In genomic region chr20:53623454-53624206, GRCh38 we compare ENCODE assay signal across 8 cellular contexts. TPM values are rescaled to one million over a fixed set of nuclear protein-coding genes. Genes with fewer than 3 reads are reported as not detected.
DNase-seq lines count a peak whose midpoint lies in the region; ATAC-seq and TF ChIP-seq lines count a peak whose summit lies in the region.

No MANE protein-coding gene starts in this region.

- intact Hi-C loops in body of pancreas (cut with DNase I): no loop called here

- H3K36me3 ChIP-seq in HUES6 (ENCODE audit: control insufficient read depth, insufficient read depth, low read length) (no peaks in the 10 kb centered on the region), body of pancreas (replicated peaks in 1 of 2; ENCODE audit: insufficient read depth in 1 of 2, low read depth in 2 of 2) (no peaks in the 10 kb centered on the region), iPS-15b (ENCODE audit: control insufficient read depth, insufficient read depth, low read length) (no peaks in the 10 kb centered on the region)

- TF ChIP-seq CTCF in body of pancreas (IDR thresholded peaks at IDR 0.05): no peak

- 0% methylated on average over 13 of the region's 13 CpGs for WGBS in body of pancreas, 2 donors

- H3K4me3 ChIP-seq in HUES6 (ENCODE audit: low read depth, low read length) (peak overlapping the region; percentile 50), body of pancreas (no peak overlapping the region), iPS-15b (ENCODE audit: low read depth, low read length) (peak overlapping the region; percentile 28)

- no peaks in the 10 kb centered on the region for H3K27me3 ChIP-seq in HUES6 (ENCODE audit: control insufficient read depth, insufficient read depth, low read length)
- no peaks in the 10 kb centered on the region for H3K27me3 ChIP-seq in body of pancreas
- H3K27me3 ChIP-seq in iPS-15b (ENCODE audit: control insufficient read depth, insufficient read depth, low read length): no peaks in the 10 kb centered on the region

- H3K9me3 ChIP-seq in HUES6 (ENCODE audit: control insufficient read depth, insufficient read depth, low read depth, low read length): no peaks in the 10 kb centered on the region
- H3K9me3 ChIP-seq in body of pancreas: no peaks in the 10 kb centered on the region
- H3K9me3 ChIP-seq in iPS-15b (ENCODE audit: control insufficient read depth, insufficient read depth, low read length): no peaks in the 10 kb centered on the region

- peak in 2 of 3 donors; percentile 46 to 51 for TF ChIP-seq POLR2A in body of pancreas (IDR thresholded peaks at IDR 0.05)

- H3K27ac ChIP-seq in HUES6 (ENCODE audit: low read depth, low read length) (peak overlapping the region; percentile 84), body of pancreas (peak overlapping the region; percentile 86 to 99 (median 91))

- H3K4me1 ChIP-seq in HUES6 (ENCODE audit: control insufficient read depth, insufficient read depth, low read length) (peaks cover 35% of the 10 kb centered on the region), body of pancreas (peaks cover 39% of the 10 kb centered on the region), iPS-15b (ENCODE audit: control insufficient read depth, insufficient read depth, low read length) (peaks cover 21% of the 10 kb centered on the region)

- H3K9ac ChIP-seq in HUES6 (ENCODE audit: low read length) (peak overlapping the region; percentile 70), iPS-15b (ENCODE audit: low read depth, low read length) (peak overlapping the region; percentile 76)

- DNase-seq in AG08395 (ENCODE audit: low spot score) (peak; percentile 77), body of pancreas (peak; percentile 67 to 82 (median 78)), retina (peak; percentile 78), NCI-H128 (lab: John Stamatoyannopoulos, UW; ENCODE audit: unreplicated experiment) (no peak)

- peak; percentile 50 for ATAC-seq in GM18873 (IDR thresholded peaks at IDR 0.05; ENCODE audit: low FRiP score, unreplicated experiment)
- peak; percentile 87 for ATAC-seq in SK-N-SH treated with all-trans-retinoic acid at 6 μM for 48 hours
- ATAC-seq in body of pancreas: peak; percentile 71

TF ChIP-seq in SK-N-SH treated with all-trans-retinoic acid at 6 μM for 48 hours, 23 proteins besides CTCF, POLR2A, EP300 and RAD21 (continues in another document):
- no peak; the same call in 1 of the 2 replicates for TF ChIP-seq SNAI2 (CRISPR knock-in tag; IDR thresholded peaks at IDR 0.05)
- no peak for TF ChIP-seq TOX (CRISPR knock-in tag; IDR thresholded peaks at IDR 0.05; ENCODE audit: borderline replicate concordance)
- 0 out of 2 replicates have a peak, but pooled peaks have one; percentile 18 for TF ChIP-seq ISL1 (CRISPR knock-in tag; IDR thresholded peaks at IDR 0.05)
- TF ChIP-seq PPARA (CRISPR knock-in tag; IDR thresholded peaks at IDR 0.05; ENCODE audit: borderline replicate concordance): no peak
- no peak for TF ChIP-seq CREB5 (CRISPR knock-in tag; IDR thresholded peaks at IDR 0.05; ENCODE audit: low read depth)
- no peak for TF ChIP-seq TSHZ2 (CRISPR knock-in tag; IDR thresholded peaks at IDR 0.05)
- TF ChIP-seq ZFP30 (CRISPR knock-in tag; IDR thresholded peaks at IDR 0.05): 0 out of 2 replicates have a peak, but pooled peaks have one; percentile 24
- TF ChIP-seq GLIS3 (CRISPR knock-in tag; IDR thresholded peaks at IDR 0.05): no peak
- TF ChIP-seq CSDC2 (CRISPR knock-in tag; IDR thresholded peaks at IDR 0.05): peak; percentile 44; the same call in 1 of the 2 replicates
- TF ChIP-seq ZNF565 (CRISPR knock-in tag; conservative IDR thresholded peaks at IDR 0.05; ENCODE audit: low read depth): no peak
- TF ChIP-seq PATZ1 (CRISPR knock-in tag; IDR thresholded peaks at IDR 0.05; ENCODE audit: borderline replicate concordance): no peak
- no peak; the same call in 1 of the 2 replicates for TF ChIP-seq RARB (CRISPR knock-in tag; IDR thresholded peaks at IDR 0.05)
- no peak for TF ChIP-seq TCF4 (CRISPR knock-in tag; IDR thresholded peaks at IDR 0.05; ENCODE audit: borderline replicate concordance)
- TF ChIP-seq ZNF70 (CRISPR knock-in tag; IDR thresholded peaks at IDR 0.05): no peak
- TF ChIP-seq ZFP3 (CRISPR knock-in tag; IDR thresholded peaks at IDR 0.05): 0 out of 2 replicates have a peak, but pooled peaks have one; percentile 59
- no peak for TF ChIP-seq ZC3H10 (CRISPR knock-in tag; IDR thresholded peaks at IDR 0.05)
- 0 out of 2 replicates have a peak, but pooled peaks have one; percentile 23 for TF ChIP-seq ESRRG (CRISPR knock-in tag; IDR thresholded peaks at IDR 0.05)
- 0 out of 2 replicates have a peak, but pooled peaks have one; percentile 24 for TF ChIP-seq POU6F1 (CRISPR knock-in tag; IDR thresholded peaks at IDR 0.05; ENCODE audit: borderline replicate concordance, low read depth)
- TF ChIP-seq ZNF8 (CRISPR knock-in tag; IDR thresholded peaks at IDR 0.05): no peak
- no peak for TF ChIP-seq BACH2 (CRISPR knock-in tag; IDR thresholded peaks at IDR 0.05; ENCODE audit: borderline replicate concordance)

RNA-seq across cellular contexts. Expression of gene ZNF217, which starts 30.0 kb away (rescaled TPM):
- total RNA-seq in body of pancreas: 10 to 100 TPM; 17.4 to 27.7 TPM

Comparison
In these comparisons a context has a peak if more than half of its experiments do, and no peak if none do; other contexts are left out.
1. H3K4me3 ChIP-seq: peak in HUES6 (single experiment) and iPS-15b (single experiment); none in body of pancreas (0 of 2).
2. Peak in every context shown above with its lines, with median percentiles within 50 percentile points of each other: ATAC-seq.